ENCODE assay signal across 11 cellular contexts in the genomic region with DNA sequence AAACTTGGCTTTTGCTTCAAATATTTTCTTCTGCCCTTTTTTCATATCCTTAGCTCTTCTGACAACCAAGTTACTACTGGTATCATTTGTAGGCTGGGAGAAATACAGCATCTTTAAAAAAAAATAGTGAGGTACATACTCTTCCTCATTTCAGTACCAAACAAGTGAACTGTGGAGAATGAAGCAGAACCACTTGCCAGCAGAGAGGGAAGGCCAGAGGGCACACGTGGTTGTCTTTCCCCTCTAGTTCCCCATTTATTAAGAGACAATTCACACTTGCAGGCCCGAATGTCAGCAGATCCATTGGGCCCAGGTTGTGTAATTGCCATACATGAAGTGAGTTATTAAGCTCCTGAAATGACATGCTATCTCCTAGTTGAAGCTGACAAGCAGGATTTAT. TPM values are rescaled to one million over a fixed set of nuclear protein-coding genes. Genes with fewer than 3 reads are reported as not detected.
DNase-seq lines count a peak whose midpoint lies in the region; ATAC-seq, FAIRE-seq and TF ChIP-seq lines count a peak whose summit lies in the region.
"Had no signal": no experiment of that assay in that cellular context is flagged by ENCODE, and none has a peak within 500 bp of the region (broad histone marks: within the 10 kb centered on the region; RNA-seq: fewer than 3 reads in every experiment).

No MANE protein-coding gene starts in this region.

- peak overlapping the region; percentile 77 for H3K4me2 ChIP-seq in K562 (ENCODE audit: insufficient read depth, low read length)

- H3K4me3 ChIP-seq in K562 = no peak overlapping the region

- intact Hi-C loops in CD4-positive, alpha-beta T cell (cut with DNase I, micrococcal nuclease) = loop anchor here (5.0 to 10.0 kb wide), 4 partner anchors 33 to 1030 kb away; partner anchors contain the start of genes SRSF5 (in 1 of the 2) and TTC9 (in 1 of the 2)
- intact Hi-C loops in K562 (cut with micrococcal nuclease) = loop anchor here (5.0 kb wide), 1 partner anchor 83 kb away; no protein-coding TSS in a partner anchor

- 0 out of 2 replicates have a peak, but pooled peaks cover 2% of the 10 kb centered on the region for H4K20me1 ChIP-seq in K562 (replicated peaks; ENCODE audit: control insufficient read depth, insufficient read depth, low read length)

- CTCF ChIA-PET in CD4-positive, alpha-beta T cell (lab: Charles Lee) = interaction anchor here (1.0 kb wide), 2 partner anchors 11 to 16 kb away, joined by 3 read pairs; no protein-coding TSS in a partner anchor
- CTCF ChIA-PET in K562 (lab: Yijun Ruan, JAX; ENCODE audit: low intra/inter-chr PET ratio) = no interaction called here

- no peak for TF ChIP-seq RAD21 in K562 (CRISPR knock-in tag; conservative IDR thresholded peaks at IDR 0.05 in 1 of 2, IDR thresholded peaks at IDR 0.05 in 1 of 2)

- no peaks in the 10 kb centered on the region for H3K9me3 ChIP-seq in CD4-positive, alpha-beta T cell (ENCODE audit: control insufficient read depth, low read length)
- no peaks in the 10 kb centered on the region for H3K9me3 ChIP-seq in KOPT-K1 (ENCODE audit: insufficient read depth, low read length, poor library complexity, severe bottlenecking)
- no peaks in the 10 kb centered on the region for H3K9me3 ChIP-seq in K562 (replicated peaks; ENCODE audit: control insufficient read depth, insufficient read depth, low read depth, low read length)

- in situ Hi-C loops in K562 (cut with MboI) = no loop called here

- H3K27ac Mint-ChIP-seq in CD4-positive, alpha-beta T cell = peak overlapping the region; percentile 93
- H3K27ac Mint-ChIP-seq in nephron = peak overlapping the region; percentile 83 to 89 (median 84)

- peak overlapping the region; percentile 55 to 56 for H3K9ac ChIP-seq in K562 (ENCODE audit: insufficient read depth in 1 of 2, low read depth in 2 of 2, low read length in 2 of 2)

- WGBS in K562 (ENCODE audit: insufficient coverage, low coverage, missing lambda C conversion rate) = 6% methylated on average over 2 of the region's 2 CpGs

- H3K4me1 ChIP-seq in K562 (replicated peaks in 1 of 2; ENCODE audit: control insufficient read depth in 2 of 2, insufficient read depth in 2 of 2, low read length in 2 of 2) = peaks cover 22 to 58% of the 10 kb centered on the region in 2 experiments

- no peak for TF ChIP-seq CTCF in CD4-positive, alpha-beta T cell (IDR thresholded peaks at IDR 0.05)
- no peak for TF ChIP-seq CTCF in K562 (IDR thresholded peaks at IDR 0.05 in 2 of 3, conservative IDR thresholded peaks at IDR 0.05 in 1 of 3; ENCODE audit: insufficient read depth in 2 of 3, low read depth in 1 of 3, low read length in 3 of 3)
- no peak for TF ChIP-seq CTCF in nephron (IDR thresholded peaks at IDR 0.05; ENCODE audit: unreplicated experiment in 3 of 3)

- H2AFZ ChIP-seq in K562 (ENCODE audit: low read depth, low read length) = no peak overlapping the region

- peak overlapping the region; percentile 90 for H3K4me3 Mint-ChIP-seq in CD4-positive, alpha-beta T cell
- peak overlapping the region; percentile 71 to 89 (median 80) for H3K4me3 Mint-ChIP-seq in nephron

- no TSS peak for BruUV-seq in K562 (replicated peaks; lab: Mats Ljungman, UMichigan)

- DNase-seq in CD4-positive, alpha-beta T cell = no peak
- DNase-seq in K562 (ENCODE audit: extremely low read depth in 1 of 4, low spot score in 3 of 4) = no peak
- no peak for DNase-seq in NCI-H187 treated with DMSO at 0.1 percent for 48 hours (lab: John Stamatoyannopoulos, UW)
- no peak for DNase-seq in NCI-H2081 (lab: John Stamatoyannopoulos, UW)
- DNase-seq in 8988T = no peak
- DNase-seq: mesenchymal stem cell had no signal

- H3K9me3 Mint-ChIP-seq in CD4-positive, alpha-beta T cell = no peaks in the 10 kb centered on the region
- no peaks in the 10 kb centered on the region for H3K9me3 Mint-ChIP-seq in nephron

- peak overlapping the region; percentile 74 for H3K27ac ChIP-seq in CD4-positive, alpha-beta T cell (ENCODE audit: low read depth, low read length)
- H3K27ac ChIP-seq in KOPT-K1 (ENCODE audit: low read depth, low read length, poor library complexity, severe bottlenecking) (peak overlapping the region; percentile 83), K562 (ENCODE audit: extremely low read depth, low read depth, low read length) (peak overlapping the region; percentile 70)

- H3K79me2 ChIP-seq in K562 (ENCODE audit: control insufficient read depth, insufficient read depth, low read length) = peaks cover 83% of the 10 kb centered on the region

- no peak for TF ChIP-seq POLR2A in K562 (conservative IDR thresholded peaks at IDR 0.05)

- no peaks in the 10 kb centered on the region for H3K27me3 ChIP-seq in CD4-positive, alpha-beta T cell (ENCODE audit: control insufficient read depth, insufficient read depth, low read length)
- H3K27me3 ChIP-seq in K562 (ENCODE audit: control insufficient read depth in 2 of 2, insufficient read depth in 2 of 2, low read length in 2 of 2) = no peaks in the 10 kb centered on the region

- H3K36me3 ChIP-seq in KOPT-K1 (ENCODE audit: insufficient read depth, low read length) (no peaks in the 10 kb centered on the region), K562 (ENCODE audit: control insufficient read depth, insufficient read depth, low read length) (peaks cover 32% of the 10 kb centered on the region; the same call in 2 of the 3 replicates)

- TF ChIP-seq EP300 in K562 (IDR thresholded peaks at IDR 0.05; ENCODE audit: low read length) = no peak

- POLR2A ChIA-PET in CD4-positive, alpha-beta T cell (lab: Charles Lee) = interaction anchor here (0.7 to 5.5 kb wide), 5 partner anchors 11 to 152 kb away, joined by 3 to 44 read pairs (median 8); partner anchors contain the start of gene SRSF5
- POLR2A ChIA-PET in K562 (lab: Yijun Ruan, JAX) = interaction anchor here (0.7 kb wide), 1 partner anchor 223 kb away, joined by 3 read pairs; no protein-coding TSS in a partner anchor

- H3K27me3 Mint-ChIP-seq in CD4-positive, alpha-beta T cell = no peaks in the 10 kb centered on the region
- H3K27me3 Mint-ChIP-seq in nephron (ENCODE audit: low read depth) = no peaks in the 10 kb centered on the region

- peaks cover 90% of the 10 kb centered on the region for H3K4me1 Mint-ChIP-seq in CD4-positive, alpha-beta T cell (ENCODE audit: low read depth)
- H3K4me1 Mint-ChIP-seq in nephron = peaks cover 83% of the 10 kb centered on the region

- no peak for ATAC-seq in CD4-positive, alpha-beta T cell (ENCODE audit: poor library complexity)
- ATAC-seq in K562 (no peak), HG03025 (IDR thresholded peaks at IDR 0.05; ENCODE audit: low FRiP score, unreplicated experiment) (no peak)

- no peak for FAIRE-seq in K562 (lab: Jason Lieb, UNC)

- H3K9me1 ChIP-seq in K562 (ENCODE audit: control insufficient read depth, insufficient read depth, low read length) = no peaks in the 10 kb centered on the region

- peaks cover 8% of the 10 kb centered on the region for H3K36me3 Mint-ChIP-seq in CD4-positive, alpha-beta T cell (ENCODE audit: low read depth)
- no peaks in the 10 kb centered on the region for H3K36me3 Mint-ChIP-seq in nephron (ENCODE audit: low read depth)

TF ChIP-seq in K562, 482 proteins besides CTCF, POLR2A, EP300 and RAD21 (continues in another document):
- TF ChIP-seq KDM1A (IDR thresholded peaks at IDR 0.05) = no peak

RNA-seq across cellular contexts. Expression of gene SUSD6, which starts 3.2 kb away (rescaled TPM):
- 10 to 100 TPM; 93.7 to 95.1 TPM for total RNA-seq in CD4-positive, alpha-beta T cell
- total RNA-seq in K562 (2011; cell fraction: chromatin; rRNA removed; ENCODE audit: low replicate concordance) = 51.2 and 76.5 TPM in 2 replicates
- 50.5 and 58.7 TPM in 2 replicates for total RNA-seq in K562 (2011; cell fraction: nucleolus; rRNA removed)
- total RNA-seq in K562 (2011; cell fraction: nucleoplasm; rRNA removed) = 56.2 and 57.9 TPM in 2 replicates
- total RNA-seq in K562 (2014; rRNA removed) (3.8 and 4.1 TPM in 2 replicates), K562 (2014; rRNA removed; fragmentation: Illumina TruSeq; extraction: Trizol) (5.5 and 5.7 TPM in 2 replicates), K562 (2015; rRNA removed; fragmentation: Illumina TruSeq; extraction: Trizol) (5.0 and 5.2 TPM in 2 replicates), K562 (2021) (18.4 and 20.7 TPM in 2 replicates)
- polyA plus RNA-seq in K562 (2011; rRNA removed) (13.0 and 25.6 TPM in 2 replicates), K562 (2014; fragmentation: Illumina TruSeq; extraction: Trizol) (12.2 and 12.3 TPM in 2 replicates), K562 (2014; fragmentation: Nextera tagmentation; extraction: Ambion mirVana) (1 to 10 TPM; 2.9 to 5.6 TPM), K562 (2014; rRNA removed) (11.4 and 11.7 TPM in 2 replicates)
- polyA plus RNA-seq in K562 (2011; cell fraction: cytosol; rRNA removed) = 8.0 and 14.7 TPM in 2 replicates
- polyA plus RNA-seq in K562 (2011; cell fraction: nucleus; rRNA removed) = 63.8 and 68.6 TPM in 2 replicates
- polyA plus RNA-seq in K562 (2012) = 5.8 and 7.8 TPM in 2 replicates
- 18.0 and 19.0 TPM in 2 replicates for polyA minus RNA-seq in K562 (2011; rRNA and poly(A)+ RNA removed)
- polyA minus RNA-seq in K562 (2011; cell fraction: cytosol; rRNA and poly(A)+ RNA removed) = 7.5 and 9.8 TPM in 2 replicates
- 15.6 and 35.9 TPM in 2 replicates for polyA minus RNA-seq in K562 (2011; cell fraction: nucleus; rRNA and poly(A)+ RNA removed)

RNA-seq across cellular contexts. Expression of gene CCDC177, which starts 39.9 kb away (rescaled TPM):
- total RNA-seq in CD4-positive, alpha-beta T cell = not detected
- total RNA-seq in K562 (2011; cell fraction: chromatin; rRNA removed; ENCODE audit: low replicate concordance) = not detected in 2 replicates
- total RNA-seq in K562 (2011; cell fraction: nucleolus; rRNA removed) = not detected in 2 replicates
- not detected in 2 replicates for total RNA-seq in K562 (2011; cell fraction: nucleoplasm; rRNA removed)
- total RNA-seq in K562 (2014; rRNA removed) = not detected in 2 replicates
- not detected in 2 replicates for total RNA-seq in K562 (2014; rRNA removed; fragmentation: Illumina TruSeq; extraction: Trizol)
- total RNA-seq in K562 (2015; rRNA removed; fragmentation: Illumina TruSeq; extraction: Trizol) = not detected in 2 replicates
- total RNA-seq in K562 (2021) = not detected in 2 replicates
- not detected in 2 replicates for polyA plus RNA-seq in K562 (2011; rRNA removed)
- polyA plus RNA-seq in K562 (2011; cell fraction: cytosol; rRNA removed) = not detected in 2 replicates
- not detected in 2 replicates for polyA plus RNA-seq in K562 (2011; cell fraction: nucleus; rRNA removed)
- polyA plus RNA-seq in K562 (2012) = not detected in 2 replicates
- polyA plus RNA-seq in K562 (2014; fragmentation: Illumina TruSeq; extraction: Trizol) = not detected in 2 replicates
- not detected for polyA plus RNA-seq in K562 (2014; fragmentation: Nextera tagmentation; extraction: Ambion mirVana)
- polyA plus RNA-seq in K562 (2014; rRNA removed) = not detected in 2 replicates
- polyA minus RNA-seq in K562 (2011; rRNA and poly(A)+ RNA removed) = not detected in 2 replicates
- not detected in 2 replicates for polyA minus RNA-seq in K562 (2011; cell fraction: cytosol; rRNA and poly(A)+ RNA removed)
- not detected in 2 replicates for polyA minus RNA-seq in K562 (2011; cell fraction: nucleus; rRNA and poly(A)+ RNA removed)
- total RNA-seq: aorta, LHCN-M2 had no signal
- polyA plus RNA-seq: aorta had no signal
